ENCODE assay signal across 1 cellular context in genomic region chr2:170973492-170974303, GRCh38.
TF ChIP-seq lines count a peak whose summit lies in the region.

No MANE protein-coding gene starts in this region.

TF ChIP-seq in K562, 482 proteins besides CTCF, POLR2A, EP300 and RAD21 (continued from another document and continues in another):
- TF ChIP-seq, protein P1, sequence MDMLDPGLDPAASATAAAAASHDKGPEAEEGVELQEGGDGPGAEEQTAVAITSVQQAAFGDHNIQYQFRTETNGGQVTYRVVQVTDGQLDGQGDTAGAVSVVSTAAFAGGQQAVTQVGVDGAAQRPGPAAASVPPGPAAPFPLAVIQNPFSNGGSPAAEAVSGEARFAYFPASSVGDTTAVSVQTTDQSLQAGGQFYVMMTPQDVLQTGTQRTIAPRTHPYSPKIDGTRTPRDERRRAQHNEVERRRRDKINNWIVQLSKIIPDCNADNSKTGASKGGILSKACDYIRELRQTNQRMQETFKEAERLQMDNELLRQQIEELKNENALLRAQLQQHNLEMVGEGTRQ (CRISPR knock-in tag; IDR thresholded peaks at IDR 0.05): peak; percentile 62; the same call in 1 of the 2 replicates
- TF ChIP-seq CREB1 (IDR thresholded peaks at IDR 0.05) (peak; percentile 23; the same call in 1 of the 2 replicates), CREB1 (CRISPR knock-in tag; IDR thresholded peaks at IDR 0.05) (no peak), MYC (IDR thresholded peaks at IDR 0.05; ENCODE audit: low read depth, low read length) (peak; percentile 98), MYC (CRISPR knock-in tag; IDR thresholded peaks at IDR 0.05; ENCODE audit: borderline replicate concordance, low read depth) (no peak), ILF3 (IDR thresholded peaks at IDR 0.05; ENCODE audit: borderline replicate concordance) (peak; percentile 80; the same call in 1 of the 2 replicates), CBX1 (IDR thresholded peaks at IDR 0.05; ENCODE audit: low read depth) (peak; percentile 84; the same call in 1 of the 2 replicates), CHD2 (IDR thresholded peaks at IDR 0.05; ENCODE audit: low read depth, low read length) (no peak; the same call in 1 of the 2 replicates), VEZF1 (CRISPR knock-in tag; IDR thresholded peaks at IDR 0.05) (peak; percentile 86), HMG20B (CRISPR knock-in tag; IDR thresholded peaks at IDR 0.05) (no peak), NR2C2 (CRISPR knock-in tag; IDR thresholded peaks at IDR 0.05) (peak; percentile 53; the same call in 1 of the 2 replicates), NR2C2 (tag; IDR thresholded peaks at IDR 0.05) (peak; percentile 51), HOXB6 (CRISPR knock-in tag; IDR thresholded peaks at IDR 0.05; ENCODE audit: borderline replicate concordance) (no peak), SMAD4 (CRISPR knock-in tag; conservative IDR thresholded peaks at IDR 0.05) (peak; percentile 89), SETDB1 (IDR thresholded peaks at IDR 0.05; ENCODE audit: low read length) (no peak), PHB (CRISPR knock-in tag; IDR thresholded peaks at IDR 0.05) (no peak), ARID3A (IDR thresholded peaks at IDR 0.05; ENCODE audit: borderline replicate concordance, low read depth, low read length) (no peak), HMGN3 (IDR thresholded peaks at IDR 0.05; ENCODE audit: borderline replicate concordance, extremely low read depth, insufficient read length, low read depth, low read length) (no peak), SNAPC5 (CRISPR knock-in tag; IDR thresholded peaks at IDR 0.05) (no peak), POU5F1 (IDR thresholded peaks at IDR 0.05; ENCODE audit: borderline replicate concordance, low read depth, low read length, partially characterized antibody) (no peak), RUNX1 (IDR thresholded peaks at IDR 0.05; ENCODE audit: low read depth) (peak; percentile 70; the same call in 1 of the 2 replicates), OTX1 (CRISPR knock-in tag; IDR thresholded peaks at IDR 0.05) (no peak), TFAP4 (CRISPR knock-in tag; IDR thresholded peaks at IDR 0.05; ENCODE audit: borderline replicate concordance) (peak; percentile 82; the same call in 1 of the 2 replicates), ZNF445 (CRISPR knock-in tag; IDR thresholded peaks at IDR 0.05; ENCODE audit: low read depth) (0 out of 2 replicates have a peak, but pooled peaks have one; percentile 42), ZBTB11 (CRISPR knock-in tag; IDR thresholded peaks at IDR 0.05) (peak in 1 of 3 experiments; percentile 12; a peak in 1 of 6 replicates), SOX6 (IDR thresholded peaks at IDR 0.05) (peak; percentile 77), NEUROD1 (IDR thresholded peaks at IDR 0.05; ENCODE audit: borderline replicate concordance, low read depth, low read length, partially characterized antibody) (peak; percentile 64), ZSCAN29 (IDR thresholded peaks at IDR 0.05) (peak; percentile 19; the same call in 1 of the 2 replicates), CBX3 (IDR thresholded peaks at IDR 0.05; ENCODE audit: borderline replicate concordance in 1 of 2, low read length in 2 of 2) (0 out of 3 replicates have a peak, but pooled peaks of 1 of the 2 experiments have one; percentile 45), SMAD1 (IDR thresholded peaks at IDR 0.05; ENCODE audit: low read depth, low read length, partially characterized antibody) (peak; percentile 76), MTA3 (IDR thresholded peaks at IDR 0.05; ENCODE audit: borderline replicate concordance) (peak; percentile 81), JUND (IDR thresholded peaks at IDR 0.05; ENCODE audit: borderline replicate concordance, low read depth, low read length) (no peak), JUND (tag; IDR thresholded peaks at IDR 0.05; ENCODE audit: borderline replicate concordance, low read depth, low read length) (peak; percentile 36; the same call in 1 of the 3 replicates), RFX1 (IDR thresholded peaks at IDR 0.05) (no peak), PHF8 (IDR thresholded peaks at IDR 0.05; ENCODE audit: borderline replicate concordance, low read length) (peak; percentile 85), JUN (IDR thresholded peaks at IDR 0.05; ENCODE audit: borderline replicate concordance, low read depth, low read length) (peak; percentile 72; the same call in 1 of the 2 replicates), JUN (CRISPR knock-in tag; IDR thresholded peaks at IDR 0.05; ENCODE audit: borderline replicate concordance) (no peak), ATF1 (CRISPR knock-in tag; IDR thresholded peaks at IDR 0.05) (no peak), ATF1 (tag; IDR thresholded peaks at IDR 0.05) (peak; percentile 73), RBM25 (IDR thresholded peaks at IDR 0.05; ENCODE audit: low read depth, low read length, severe bottlenecking) (peak; percentile 14), RNF2 (IDR thresholded peaks at IDR 0.05) (0 out of 2 replicates have a peak, but pooled peaks have one; percentile 9), ZNF778 (CRISPR knock-in tag; IDR thresholded peaks at IDR 0.05) (no peak), NKRF (IDR thresholded peaks at IDR 0.05; ENCODE audit: borderline replicate concordance) (0 out of 2 replicates have a peak, but pooled peaks have one; percentile 53), L3MBTL2 (IDR thresholded peaks at IDR 0.05) (peak; percentile 93), CBFA2T3 (IDR thresholded peaks at IDR 0.05) (no peak), ZNF134 (CRISPR knock-in tag; conservative IDR thresholded peaks at IDR 0.05) (no peak), FIP1L1 (IDR thresholded peaks at IDR 0.05; ENCODE audit: low read depth, low read length, poor library complexity, severe bottlenecking) (peak; percentile 78), FOXA1 (IDR thresholded peaks at IDR 0.05; ENCODE audit: borderline replicate concordance) (no peak), ESRRA (IDR thresholded peaks at IDR 0.05; ENCODE audit: borderline replicate concordance, low read depth) (peak; percentile 64; the same call in 1 of the 2 replicates), SIN3B (IDR thresholded peaks at IDR 0.05; ENCODE audit: low read depth) (peak; percentile 75), TAF1 (IDR thresholded peaks at IDR 0.05; ENCODE audit: control insufficient read depth, extremely low read depth, insufficient read depth, low read length, severe bottlenecking) (peak; percentile 40)
- TF ChIP-seq, protein P2, sequence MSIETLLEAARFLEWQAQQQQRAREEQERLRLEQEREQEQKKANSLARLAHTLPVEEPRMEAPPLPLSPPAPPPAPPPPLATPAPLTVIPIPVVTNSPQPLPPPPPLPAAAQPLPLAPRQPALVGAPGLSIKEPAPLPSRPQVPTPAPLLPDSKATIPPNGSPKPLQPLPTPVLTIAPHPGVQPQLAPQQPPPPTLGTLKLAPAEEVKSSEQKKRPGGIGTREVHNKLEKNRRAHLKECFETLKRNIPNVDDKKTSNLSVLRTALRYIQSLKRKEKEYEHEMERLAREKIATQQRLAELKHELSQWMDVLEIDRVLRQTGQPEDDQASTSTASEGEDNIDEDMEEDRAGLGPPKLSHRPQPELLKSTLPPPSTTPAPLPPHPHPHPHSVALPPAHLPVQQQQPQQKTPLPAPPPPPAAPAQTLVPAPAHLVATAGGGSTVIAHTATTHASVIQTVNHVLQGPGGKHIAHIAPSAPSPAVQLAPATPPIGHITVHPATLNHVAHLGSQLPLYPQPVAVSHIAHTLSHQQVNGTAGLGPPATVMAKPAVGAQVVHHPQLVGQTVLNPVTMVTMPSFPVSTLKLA (conservative IDR thresholded peaks at IDR 0.05): peak; percentile 95 to 97; a peak in 3 of 4 replicates
- TF ChIP-seq, protein P3, sequence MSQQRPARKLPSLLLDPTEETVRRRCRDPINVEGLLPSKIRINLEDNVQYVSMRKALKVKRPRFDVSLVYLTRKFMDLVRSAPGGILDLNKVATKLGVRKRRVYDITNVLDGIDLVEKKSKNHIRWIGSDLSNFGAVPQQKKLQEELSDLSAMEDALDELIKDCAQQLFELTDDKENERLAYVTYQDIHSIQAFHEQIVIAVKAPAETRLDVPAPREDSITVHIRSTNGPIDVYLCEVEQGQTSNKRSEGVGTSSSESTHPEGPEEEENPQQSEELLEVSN (IDR thresholded peaks at IDR 0.05; ENCODE audit: borderline replicate concordance in 1 of 2, extremely low read depth in 1 of 2, insufficient read depth in 1 of 2, insufficient read length in 1 of 2, low read depth in 1 of 2, low read length in 1 of 2, poor library complexity in 1 of 2, severe bottlenecking in 1 of 2): peak; percentile 63 to 90
- TF ChIP-seq, protein P4, sequence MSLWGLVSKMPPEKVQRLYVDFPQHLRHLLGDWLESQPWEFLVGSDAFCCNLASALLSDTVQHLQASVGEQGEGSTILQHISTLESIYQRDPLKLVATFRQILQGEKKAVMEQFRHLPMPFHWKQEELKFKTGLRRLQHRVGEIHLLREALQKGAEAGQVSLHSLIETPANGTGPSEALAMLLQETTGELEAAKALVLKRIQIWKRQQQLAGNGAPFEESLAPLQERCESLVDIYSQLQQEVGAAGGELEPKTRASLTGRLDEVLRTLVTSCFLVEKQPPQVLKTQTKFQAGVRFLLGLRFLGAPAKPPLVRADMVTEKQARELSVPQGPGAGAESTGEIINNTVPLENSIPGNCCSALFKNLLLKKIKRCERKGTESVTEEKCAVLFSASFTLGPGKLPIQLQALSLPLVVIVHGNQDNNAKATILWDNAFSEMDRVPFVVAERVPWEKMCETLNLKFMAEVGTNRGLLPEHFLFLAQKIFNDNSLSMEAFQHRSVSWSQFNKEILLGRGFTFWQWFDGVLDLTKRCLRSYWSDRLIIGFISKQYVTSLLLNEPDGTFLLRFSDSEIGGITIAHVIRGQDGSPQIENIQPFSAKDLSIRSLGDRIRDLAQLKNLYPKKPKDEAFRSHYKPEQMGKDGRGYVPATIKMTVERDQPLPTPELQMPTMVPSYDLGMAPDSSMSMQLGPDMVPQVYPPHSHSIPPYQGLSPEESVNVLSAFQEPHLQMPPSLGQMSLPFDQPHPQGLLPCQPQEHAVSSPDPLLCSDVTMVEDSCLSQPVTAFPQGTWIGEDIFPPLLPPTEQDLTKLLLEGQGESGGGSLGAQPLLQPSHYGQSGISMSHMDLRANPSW (CRISPR knock-in tag; IDR thresholded peaks at IDR 0.05): peak; percentile 42; the same call in 1 of the 2 replicates
